ENCODE assay signal across 1 cellular context in genomic region chr10:133377025-133377817, GRCh38.
A peak's percentile ranks its signal among the peaks of the same experiment; 100 is the strongest.
TF ChIP-seq lines count a peak whose summit lies in the region.

No MANE protein-coding gene starts in this region.

TF ChIP-seq in HepG2, 621 proteins besides CTCF, POLR2A, EP300 and RAD21 (continues in another document):
- TF ChIP-seq ZBTB33 (CRISPR knock-in tag; IDR thresholded peaks at IDR 0.05) (no peak), TIGD3 (CRISPR knock-in tag; IDR thresholded peaks at IDR 0.05; ENCODE audit: borderline replicate concordance) (no peak), MTERF4 (CRISPR knock-in tag; IDR thresholded peaks at IDR 0.05) (0 out of 2 replicates have a peak, but pooled peaks have one; percentile 51), EZH2 (conservative IDR thresholded peaks at IDR 0.05; ENCODE audit: low read depth, low read length) (no peak), NFE2 (CRISPR knock-in tag; IDR thresholded peaks at IDR 0.05) (no peak), ZFP90 (CRISPR knock-in tag; IDR thresholded peaks at IDR 0.05; ENCODE audit: borderline replicate concordance) (no peak), TMF1 (CRISPR knock-in tag; IDR thresholded peaks at IDR 0.05; ENCODE audit: low read depth) (no peak), GPBP1L1 (CRISPR knock-in tag; IDR thresholded peaks at IDR 0.05) (no peak), ZBTB38 (CRISPR knock-in tag; IDR thresholded peaks at IDR 0.05) (peak; percentile 75; the same call in 1 of the 2 replicates), ZNF235 (CRISPR knock-in tag; IDR thresholded peaks at IDR 0.05; ENCODE audit: borderline replicate concordance) (0 out of 2 replicates have a peak, but pooled peaks have one; percentile 18), ZNF570 (CRISPR knock-in tag; IDR thresholded peaks at IDR 0.05; ENCODE audit: borderline replicate concordance) (no peak), AGO2 (optimal IDR thresholded peaks at IDR 0.05; ENCODE audit: low read depth, low read length) (peak; percentile 1), MEF2D (CRISPR knock-in tag; IDR thresholded peaks at IDR 0.05) (no peak), MTA1 (CRISPR knock-in tag; IDR thresholded peaks at IDR 0.05; ENCODE audit: borderline replicate concordance) (no peak), NR2F2 (IDR thresholded peaks at IDR 0.05; ENCODE audit: borderline replicate concordance, low read depth) (no peak), FOXP4 (CRISPR knock-in tag; IDR thresholded peaks at IDR 0.05) (no peak), CHCHD3 (CRISPR knock-in tag; IDR thresholded peaks at IDR 0.05) (peak; percentile 58; the same call in 1 of the 2 replicates), TAF15 (IDR thresholded peaks at IDR 0.05; ENCODE audit: low read depth, low read length, poor library complexity, severe bottlenecking) (no peak), SNAPC4 (CRISPR knock-in tag; IDR thresholded peaks at IDR 0.05) (no peak), GLMP (CRISPR knock-in tag; IDR thresholded peaks at IDR 0.05; ENCODE audit: borderline replicate concordance) (no peak), ZNF83 (CRISPR knock-in tag; IDR thresholded peaks at IDR 0.05; ENCODE audit: borderline replicate concordance) (no peak), ZNF788 (CRISPR knock-in tag; IDR thresholded peaks at IDR 0.05; ENCODE audit: borderline replicate concordance) (no peak), AGO1 (IDR thresholded peaks at IDR 0.05; ENCODE audit: low read depth, low read length, poor library complexity, severe bottlenecking) (no peak), SNAPC2 (CRISPR knock-in tag; IDR thresholded peaks at IDR 0.05) (no peak), PAX8 (CRISPR knock-in tag; IDR thresholded peaks at IDR 0.05; ENCODE audit: borderline replicate concordance) (peak; percentile 23; the same call in 1 of the 2 replicates), ZNF639 (CRISPR knock-in tag; conservative IDR thresholded peaks at IDR 0.05) (no peak), HCFC1 (IDR thresholded peaks at IDR 0.05; ENCODE audit: low read depth, low read length) (no peak), SRSF1 (optimal IDR thresholded peaks at IDR 0.05; ENCODE audit: low read depth, low read length) (peak; percentile 31), ZNF687 (CRISPR knock-in tag; IDR thresholded peaks at IDR 0.05) (no peak)
